9 cellular contexts compared by ENCODE assay signal in the genomic region with DNA sequence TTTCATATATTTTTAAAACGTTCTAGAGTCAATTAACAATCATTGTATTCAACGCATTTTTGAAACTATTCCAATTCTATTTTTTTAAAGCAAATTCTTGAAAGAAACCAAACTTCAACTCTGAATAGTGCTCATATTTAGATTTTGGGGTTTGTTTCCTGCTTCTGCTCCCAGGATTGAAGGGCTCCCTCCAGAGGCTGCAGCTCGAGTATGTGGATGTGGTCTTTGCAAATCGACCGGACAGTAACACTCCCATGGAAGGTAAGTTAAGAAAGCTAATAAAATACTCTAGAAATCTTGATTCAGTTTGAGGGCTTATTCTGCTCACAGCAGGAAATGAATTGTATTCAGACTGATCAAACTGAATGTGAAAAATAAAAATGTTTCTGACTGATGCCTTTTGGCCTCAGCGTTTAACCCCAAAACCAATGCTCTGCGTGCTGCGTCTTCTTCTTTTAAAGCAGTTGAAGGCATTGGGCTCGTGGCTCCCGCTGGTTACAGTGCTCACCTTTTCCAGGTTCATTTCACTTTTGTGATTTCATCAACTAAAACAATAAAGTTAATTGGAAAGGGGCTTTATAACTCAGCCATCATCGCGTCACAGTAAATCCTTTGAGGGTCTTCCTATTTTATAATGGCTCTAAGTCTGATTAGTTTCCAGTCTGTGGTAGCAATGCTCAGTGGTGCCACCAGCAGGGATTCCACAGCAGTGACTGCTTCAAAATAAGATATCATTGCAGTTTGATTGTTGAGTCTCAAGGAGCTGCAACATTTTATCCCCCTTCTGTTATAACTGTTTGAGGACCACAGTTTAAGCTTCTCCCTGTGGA.
DNase-seq lines count a peak whose midpoint lies in the region; ATAC-seq and TF ChIP-seq lines count a peak whose summit lies in the region.
"Had no signal": no experiment of that assay in that cellular context is flagged by ENCODE, and none has a peak within 500 bp of the region (broad histone marks: within the 10 kb centered on the region; RNA-seq: fewer than 3 reads in every experiment).

No MANE protein-coding gene starts in this region.

- H3K27ac ChIP-seq in heart right ventricle = no peak overlapping the region
- no peak overlapping the region for H3K27ac ChIP-seq in foreskin keratinocyte
- no peak overlapping the region for H3K27ac ChIP-seq in thyroid gland
- no peak overlapping the region for H3K27ac ChIP-seq in CD8-positive, alpha-beta memory T cell (ENCODE audit: low read depth, low read length)
- H3K27ac ChIP-seq in upper lobe of left lung = no peak overlapping the region
- H3K27ac ChIP-seq: SJSA1 had no signal

- H3K9me3 Mint-ChIP-seq in CD8-positive, alpha-beta memory T cell = no peaks in the 10 kb centered on the region

- ATAC-seq in heart right ventricle (peak in 1 of 8 donors; percentile 47), left cardiac atrium (no peak), foreskin keratinocyte (peak; percentile 28), upper lobe of left lung (ENCODE audit: low FRiP score in 2 of 2) (no peak)

- 61 to 63% methylated on average over 12 of the region's 12 CpGs for WGBS in heart right ventricle, 2 donors
- WGBS in thyroid gland, 2 donors = 65% methylated on average over 12 of the region's 12 CpGs
- WGBS in upper lobe of left lung, 2 donors = 51 to 57% methylated on average over 12 of the region's 12 CpGs

- no peak overlapping the region for H3K27ac Mint-ChIP-seq in CD8-positive, alpha-beta memory T cell

- no peak for TF ChIP-seq EP300 in upper lobe of left lung (IDR thresholded peaks at IDR 0.05)

- POLR2A ChIA-PET in CD8-positive, alpha-beta memory T cell (lab: Charles Lee) = interaction anchor here (0.7 kb wide), 1 partner anchor 10 kb away, joined by 3 read pairs; no protein-coding TSS in a partner anchor

- intact Hi-C loops in heart right ventricle (cut with DNase I) (no loop called here), left cardiac atrium (cut with DNase I) (no loop called here), thyroid gland (cut with DNase I) (no loop called here)

- TF ChIP-seq POLR2A in thyroid gland (IDR thresholded peaks at IDR 0.05) = no peak
- no peak for TF ChIP-seq POLR2A in upper lobe of left lung (IDR thresholded peaks at IDR 0.05)

- H3K4me3 ChIP-seq in heart right ventricle (no peak overlapping the region), thyroid gland (replicated peaks in 1 of 3) (no peak overlapping the region), upper lobe of left lung (no peak overlapping the region)
- no peak overlapping the region for H3K4me3 ChIP-seq in CD8-positive, alpha-beta memory T cell (ENCODE audit: low read length)
- H3K4me3 ChIP-seq: SJSA1 had no signal

- TF ChIP-seq CTCF in heart right ventricle (IDR thresholded peaks at IDR 0.05) = peak in 6 of 9 donors; percentile 22 to 39 (median 35)
- TF ChIP-seq CTCF in foreskin keratinocyte (conservative IDR thresholded peaks at IDR 0.05) = peak; percentile 45
- TF ChIP-seq CTCF in thyroid gland (IDR thresholded peaks at IDR 0.05) = peak in 4 of 6 experiments; percentile 13 to 32 (median 28)
- TF ChIP-seq CTCF in upper lobe of left lung (IDR thresholded peaks at IDR 0.05) = peak in 1 of 6 experiments; percentile 7

- peak overlapping the region in 2 of 7 donors; percentile 8 to 15 for H3K4me3 Mint-ChIP-seq in CD8-positive, alpha-beta memory T cell

- H3K36me3 ChIP-seq in heart right ventricle = no peaks in the 10 kb centered on the region
- no peaks in the 10 kb centered on the region for H3K36me3 ChIP-seq in thyroid gland
- H3K36me3 ChIP-seq in CD8-positive, alpha-beta memory T cell (ENCODE audit: insufficient read depth, low read length) = no peaks in the 10 kb centered on the region
- no peaks in the 10 kb centered on the region for H3K36me3 ChIP-seq in upper lobe of left lung
- H3K36me3 ChIP-seq: SJSA1 had no signal

- peaks cover 13 to 27% of the 10 kb centered on the region in 2 donors for H3K27me3 Mint-ChIP-seq in CD8-positive, alpha-beta memory T cell

- H3K9me3 ChIP-seq in heart right ventricle (no peaks in the 10 kb centered on the region), thyroid gland (no peaks in the 10 kb centered on the region), upper lobe of left lung (no peaks in the 10 kb centered on the region)
- H3K9me3 ChIP-seq in CD8-positive, alpha-beta memory T cell (ENCODE audit: low read length) = no peaks in the 10 kb centered on the region
- H3K9me3 ChIP-seq: SJSA1 had no signal

- H3K4me1 Mint-ChIP-seq in CD8-positive, alpha-beta memory T cell = no peaks in the 10 kb centered on the region

- DNase-seq in heart right ventricle (no peak), left cardiac atrium (no peak), OCI-M1 (lab: John Stamatoyannopoulos, UW) (peak; percentile 40), foreskin keratinocyte (no peak), thyroid gland (no peak), NCI-H510A (lab: John Stamatoyannopoulos, UW) (no peak), upper lobe of left lung (no peak)
- DNase-seq in CD8-positive, alpha-beta memory T cell = no peak

- peaks cover 0 to 9% (median 0%) of the 10 kb centered on the region in 9 donors for H3K4me1 ChIP-seq in heart right ventricle
- H3K4me1 ChIP-seq in foreskin keratinocyte = no peaks in the 10 kb centered on the region
- peaks cover 28% of the 10 kb centered on the region in 2 donors for H3K4me1 ChIP-seq in thyroid gland
- H3K4me1 ChIP-seq in CD8-positive, alpha-beta memory T cell (ENCODE audit: insufficient read depth, low read length) = no peaks in the 10 kb centered on the region
- H3K4me1 ChIP-seq in upper lobe of left lung = no peaks in the 10 kb centered on the region
- H3K4me1 ChIP-seq: SJSA1 had no signal

- H3K27me3 ChIP-seq in heart right ventricle (no peaks in the 10 kb centered on the region), foreskin keratinocyte (no peaks in the 10 kb centered on the region), thyroid gland (no peaks in the 10 kb centered on the region), upper lobe of left lung (no peaks in the 10 kb centered on the region)
- H3K27me3 ChIP-seq in CD8-positive, alpha-beta memory T cell (ENCODE audit: insufficient read depth, low read length, poor library complexity, severe bottlenecking) = no peaks in the 10 kb centered on the region
- H3K27me3 ChIP-seq: SJSA1 had no signal

- no peaks in the 10 kb centered on the region for H3K36me3 Mint-ChIP-seq in CD8-positive, alpha-beta memory T cell

- CTCF ChIA-PET in CD8-positive, alpha-beta memory T cell (lab: Charles Lee) = interaction anchor here (0.6 to 1.8 kb wide), 6 partner anchors 9 to 35 kb away, joined by 3 to 7 read pairs (median 4); no protein-coding TSS in a partner anchor
